ENCODE assay signal across 28 cellular contexts in genomic region chrX:109939498-109939897, GRCh38.
"Had no signal": no experiment of that assay in that cellular context is flagged by ENCODE, and none has a peak within 500 bp of the region (broad histone marks: within the 10 kb centered on the region; RNA-seq: fewer than 3 reads in every experiment).

No MANE protein-coding gene starts in this region.

- H3K36me3 Mint-ChIP-seq: memory B cell; stimulated activated naive B cell treated with anti-CD40 and anti-IgM and Interleukin-4, amounts not matched to agents 10 μg/mL and 1 μg/mL and 100 μg/mL, for 72 hours had no signal

- H3K27ac ChIP-seq: colonic mucosa, esophagus muscularis mucosa, foreskin keratinocyte, heart right ventricle, ovary, psoas muscle, skin epidermis, spleen, thoracic aorta, tibial nerve had no signal

- DNase-seq: colonic mucosa; effector CD8-positive, alpha-beta T cell; foreskin keratinocyte; glutamatergic neuron; heart right ventricle; hippocampal formation; left cardiac atrium; left ventricle myocardium superior; nephron progenitor cell; nucleus accumbens; ovary; posterior cingulate gyrus; psoas muscle; right cardiac atrium; spleen; stimulated activated CD4-positive, alpha-beta T cell treated with anti-CD3 and anti-CD28 coated beads, Interleukin-4, amount 100 ng/mL, for 4 hours; stimulated activated naive B cell treated with anti-CD40 and anti-IgM and Interleukin-4, amounts not matched to agents 10 μg/mL and 1 μg/mL and 100 μg/mL, for 72 hours had no signal

- H3K4me1 Mint-ChIP-seq: central memory CD8-positive, alpha-beta T cell; memory B cell; stimulated activated naive B cell treated with anti-CD40 and anti-IgM and Interleukin-4, amounts not matched to agents 10 μg/mL and 1 μg/mL and 100 μg/mL, for 72 hours had no signal

- H3K36me3 ChIP-seq: colonic mucosa, esophagus muscularis mucosa, heart right ventricle, ovary, spleen, thoracic aorta, tibial nerve had no signal

- H3K4me3 Mint-ChIP-seq: central memory CD8-positive, alpha-beta T cell; dendritic cell treated with granulocyte-macrophage colony-stimulating factor and Interleukin-4, amounts not matched to agents 40 ng/mL and 50 ng/mL, for 4 days; memory B cell; nephron progenitor cell; stimulated activated naive B cell treated with anti-CD40 and anti-IgM and Interleukin-4, amounts not matched to agents 10 μg/mL and 1 μg/mL and 100 μg/mL, for 72 hours; stimulated activated naive CD8-positive, alpha-beta T cell treated with anti-CD3 and anti-CD28 coated beads, Interleukin-15, Interleukin-2, amounts not matched to agents 100 ng/mL and 50 ng/mL, for 24 hours had no signal

- H3K9me3 ChIP-seq: colonic mucosa, esophagus muscularis mucosa, heart right ventricle, ovary, psoas muscle, spleen, thoracic aorta, tibial nerve had no signal

- H3K4me3 ChIP-seq: colonic mucosa, esophagus muscularis mucosa, heart right ventricle, lung, ovary, psoas muscle, skin epidermis, spleen, thoracic aorta, tibial nerve had no signal

- ATAC-seq: foreskin keratinocyte; left cardiac atrium; left ventricle myocardium superior; right cardiac atrium; stimulated activated naive B cell treated with anti-CD40 and anti-IgM and Interleukin-4, amounts not matched to agents 10 μg/mL and 1 μg/mL and 100 μg/mL, for 72 hours had no signal

- H3K27me3 Mint-ChIP-seq: central memory CD8-positive, alpha-beta T cell; dendritic cell treated with granulocyte-macrophage colony-stimulating factor and Interleukin-4, amounts not matched to agents 40 ng/mL and 50 ng/mL, for 4 days; memory B cell; stimulated activated naive CD8-positive, alpha-beta T cell treated with anti-CD3 and anti-CD28 coated beads, Interleukin-15, Interleukin-2, amounts not matched to agents 100 ng/mL and 50 ng/mL, for 24 hours had no signal

- H3K4me1 ChIP-seq: colonic mucosa, esophagus muscularis mucosa, foreskin keratinocyte, heart right ventricle, psoas muscle, spleen, tibial nerve had no signal

- H3K27me3 ChIP-seq: esophagus muscularis mucosa, foreskin keratinocyte, ovary had no signal

- H3K9me3 Mint-ChIP-seq: central memory CD8-positive, alpha-beta T cell; dendritic cell treated with granulocyte-macrophage colony-stimulating factor and Interleukin-4, amounts not matched to agents 40 ng/mL and 50 ng/mL, for 4 days; memory B cell; nephron progenitor cell; stimulated activated naive B cell treated with anti-CD40 and anti-IgM and Interleukin-4, amounts not matched to agents 10 μg/mL and 1 μg/mL and 100 μg/mL, for 72 hours; stimulated activated naive CD8-positive, alpha-beta T cell treated with anti-CD3 and anti-CD28 coated beads, Interleukin-15, Interleukin-2, amounts not matched to agents 100 ng/mL and 50 ng/mL, for 24 hours had no signal

- FAIRE-seq: endothelial cell of umbilical vein, islet of Langerhans had no signal

- H3K27ac Mint-ChIP-seq: dendritic cell treated with granulocyte-macrophage colony-stimulating factor and Interleukin-4, amounts not matched to agents 40 ng/mL and 50 ng/mL, for 4 days; memory B cell; nephron progenitor cell; stimulated activated naive B cell treated with anti-CD40 and anti-IgM and Interleukin-4, amounts not matched to agents 10 μg/mL and 1 μg/mL and 100 μg/mL, for 72 hours; stimulated activated naive CD8-positive, alpha-beta T cell treated with anti-CD3 and anti-CD28 coated beads, Interleukin-15, Interleukin-2, amounts not matched to agents 100 ng/mL and 50 ng/mL, for 24 hours had no signal
